Comparison of ENCODE assay signal across 31 cellular contexts in the genomic region with DNA sequence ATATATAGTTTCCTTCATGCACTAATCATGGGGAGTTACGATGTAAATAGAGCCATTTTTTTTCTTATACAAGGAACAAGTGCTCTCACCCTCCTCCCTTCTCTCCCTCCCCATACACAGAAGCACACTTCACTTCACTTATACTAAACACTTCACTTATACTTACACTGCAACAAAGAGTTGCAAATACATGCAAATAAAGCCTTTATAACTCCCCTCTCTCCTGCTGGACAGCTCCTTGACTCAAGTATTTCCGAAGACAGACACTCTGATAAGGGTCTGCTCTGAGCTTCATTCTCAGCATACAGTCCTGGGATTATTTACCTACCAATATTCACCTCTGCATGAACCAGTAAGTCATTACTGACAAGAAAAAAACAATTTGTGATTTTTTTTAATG. TPM values are rescaled to one million over a fixed set of nuclear protein-coding genes. Genes with fewer than 3 reads are reported as not detected.
DNase-seq lines count a peak whose midpoint lies in the region; TF ChIP-seq lines count a peak whose summit lies in the region.
"Had no signal": no experiment of that assay in that cellular context is flagged by ENCODE, and none has a peak within 500 bp of the region (broad histone marks: within the 10 kb centered on the region; RNA-seq: fewer than 3 reads in every experiment).

No MANE protein-coding gene starts in this region.

- no peaks in the 10 kb centered on the region for H3K9me3 Mint-ChIP-seq in HFFc6
- H3K9me3 Mint-ChIP-seq: activated CD4-positive, alpha-beta memory T cell treated with anti-CD3 and anti-CD28 coated beads for 36 hours; activated T-helper 17 cell treated with anti-CD3 and anti-CD28 coated beads, Interleukin-2, amount 50 U/mL, for 72 hours had no signal

- H3K36me3 ChIP-seq in cardiac muscle cell, result no peaks in the 10 kb centered on the region
- H3K36me3 ChIP-seq in SJCRH30, result no peaks in the 10 kb centered on the region
- H3K36me3 ChIP-seq: MG63, Peyer's patch, vagina had no signal

- H3K27me3 Mint-ChIP-seq in HFFc6 (ENCODE audit: insufficient read depth), result peaks cover 29% of the 10 kb centered on the region
- H3K27me3 Mint-ChIP-seq: activated CD4-positive, alpha-beta memory T cell treated with anti-CD3 and anti-CD28 coated beads for 36 hours; activated T-helper 17 cell treated with anti-CD3 and anti-CD28 coated beads, Interleukin-2, amount 50 U/mL, for 72 hours had no signal

- H3K36me3 Mint-ChIP-seq in HFFc6 (ENCODE audit: low read depth), result no peaks in the 10 kb centered on the region
- H3K36me3 Mint-ChIP-seq: activated CD4-positive, alpha-beta memory T cell treated with anti-CD3 and anti-CD28 coated beads for 36 hours; CD4-positive, alpha-beta memory T cell had no signal

- no peak overlapping the region for H3K4me3 Mint-ChIP-seq in HFFc6
- H3K4me3 Mint-ChIP-seq: activated CD4-positive, alpha-beta memory T cell treated with anti-CD3 and anti-CD28 coated beads for 36 hours; activated T-helper 17 cell treated with anti-CD3 and anti-CD28 coated beads, Interleukin-2, amount 50 U/mL, for 72 hours; CD4-positive, alpha-beta memory T cell; effector memory CD8-positive, alpha-beta T cell; neural crest cell had no signal

- H3K9me3 ChIP-seq in cardiac muscle cell (ENCODE audit: low read depth), result no peaks in the 10 kb centered on the region
- no peaks in the 10 kb centered on the region for H3K9me3 ChIP-seq in SJCRH30 (replicated peaks)
- H3K9me3 ChIP-seq: MG63, Peyer's patch, vagina had no signal

- TF ChIP-seq CTCF in cardiac muscle cell (IDR thresholded peaks at IDR 0.05; ENCODE audit: low read depth, low read length), result no peak
- no peak for TF ChIP-seq CTCF in HFFc6 (IDR thresholded peaks at IDR 0.05)

- intact Hi-C loops in cardiac septum (cut with DNase I), result no loop called here

- DNase-seq in cardiac muscle cell (ENCODE audit: low read depth in 1 of 2, low spot score in 1 of 2) (peak; percentile 10 to 63), cardiac septum (ENCODE audit: low spot score) (no peak), NCI-H526 (lab: John Stamatoyannopoulos, UW) (peak; percentile 60 to 67), foreskin melanocyte (peak; percentile 11), SJCRH30 (no peak), HFFc6 (no peak), SIG-M5 treated with dmso at 0.1 percent for 504 hours (lab: John Stamatoyannopoulos, UW; ENCODE audit: unreplicated experiment) (no peak)
- no peak for DNase-seq in NK-92 treated with Interleukin-12 subunit alpha and Interleukin-12 subunit beta, amount 100 ng/mL, for 24 hours (lab: John Stamatoyannopoulos, UW)
- DNase-seq: activated CD4-positive, alpha-beta memory T cell treated with anti-CD3 and anti-CD28 coated beads for 36 hours; activated CD8-positive, alpha-beta memory T cell treated with anti-CD3 and anti-CD28 coated beads, Interleukin-2, amount 50 U/mL, for 4 hours; activated naive CD4-positive, alpha-beta T cell treated with anti-CD3 and anti-CD28 coated beads, Interleukin-2, amount 50 U/mL, for 16 hours; CD4-positive, alpha-beta memory T cell; cortex of kidney; effector memory CD8-positive, alpha-beta T cell; foreskin keratinocyte; GOT3; KG1; MG63; NCI-H146; NCI-H2171 treated with DMSO at 0.1 percent for 48 hours; NCI-H69; Peyer's patch; SHP77 treated with DMSO at 0.1 percent for 48 hours; stimulated activated naive CD8-positive, alpha-beta T cell treated with anti-CD3 and anti-CD28 coated beads, Interleukin-15, Interleukin-2, amounts not matched to agents 100 U/mL and 50 U/mL, for 24 hours; T-helper 1 cell had no signal

- H3K4me1 ChIP-seq in cardiac muscle cell (ENCODE audit: low read depth), result no peaks in the 10 kb centered on the region
- no peaks in the 10 kb centered on the region for H3K4me1 ChIP-seq in SJCRH30
- H3K4me1 ChIP-seq: foreskin keratinocyte, Peyer's patch had no signal

- peaks cover 3% of the 10 kb centered on the region for H3K27me3 ChIP-seq in cardiac muscle cell
- H3K27me3 ChIP-seq in SJCRH30, result 0 out of 2 replicates have a peak, but pooled peaks cover 4% of the 10 kb centered on the region
- H3K27me3 ChIP-seq: MG63, Peyer's patch, vagina had no signal

- H3K4me3 ChIP-seq in cardiac muscle cell (no peak overlapping the region), SJCRH30 (no peak overlapping the region)
- H3K4me3 ChIP-seq: MG63, Peyer's patch, vagina had no signal

- H3K27ac Mint-ChIP-seq in HFFc6, result no peak overlapping the region
- H3K27ac Mint-ChIP-seq: activated CD4-positive, alpha-beta memory T cell treated with anti-CD3 and anti-CD28 coated beads for 36 hours; activated T-helper 17 cell treated with anti-CD3 and anti-CD28 coated beads, Interleukin-2, amount 50 U/mL, for 72 hours; CD4-positive, alpha-beta memory T cell; effector memory CD8-positive, alpha-beta T cell; progenitor cell of endocrine pancreas had no signal

- H3K4me1 Mint-ChIP-seq in HFFc6 (ENCODE audit: low read depth), result no peaks in the 10 kb centered on the region
- H3K4me1 Mint-ChIP-seq: activated T-helper 17 cell treated with anti-CD3 and anti-CD28 coated beads, Interleukin-2, amount 50 U/mL, for 72 hours; CD4-positive, alpha-beta memory T cell had no signal

- H3K27ac ChIP-seq in cardiac muscle cell (no peak overlapping the region), SJCRH30 (no peak overlapping the region)
- H3K27ac ChIP-seq: foreskin keratinocyte, Peyer's patch, vagina had no signal

RNA-seq across cellular contexts. Expression of a gene that starts 35.6 kb away (rescaled TPM):
- 1.5 TPM in 1 of 2 replicates, not detected in the other for total RNA-seq in cardiac muscle cell
- 0.94 TPM in 1 of 2 replicates, not detected in the other for polyA plus RNA-seq in cardiac muscle cell
- total RNA-seq in cardiac septum, result 15.5 TPM
- not detected in 2 replicates for total RNA-seq in SJCRH30 (2014; rRNA removed; shearing (Covaris generic))
- not detected for total RNA-seq in HFFc6 (2021; fragmentation: NEBNext Ultra II Directional; extraction: Animal tissue kit (Norgen Biotek cat#: 25700))
- total RNA-seq: A673; activated CD4-positive, alpha-beta memory T cell treated with anti-CD3 and anti-CD28 coated beads for 36 hours; activated T-helper 17 cell treated with anti-CD3 and anti-CD28 coated beads, Interleukin-2, amount 50 U/mL, for 72 hours; CD4-positive, alpha-beta memory T cell; HT-29; progenitor cell of endocrine pancreas had no signal
- polyA plus RNA-seq: CD4-positive, alpha-beta memory T cell had no signal

Comparison
In these comparisons a context has a peak if more than half of its experiments do, and no peak if none do; other contexts are left out.
1. DNase-seq: peak in cardiac muscle cell (2 of 2), NCI-H526 (2 of 2) and foreskin melanocyte (single experiment); none in cardiac septum (single experiment), SJCRH30 (0 of 2), NK-92 treated with Interleukin-12 subunit alpha and Interleukin-12 subunit beta, amount 100 ng/mL, for 24 hours (single experiment), HFFc6 (single experiment) and SIG-M5 treated with dmso at 0.1 percent for 504 hours (single experiment).